ENCODE assay signal across 1 cellular context in the genomic region with DNA sequence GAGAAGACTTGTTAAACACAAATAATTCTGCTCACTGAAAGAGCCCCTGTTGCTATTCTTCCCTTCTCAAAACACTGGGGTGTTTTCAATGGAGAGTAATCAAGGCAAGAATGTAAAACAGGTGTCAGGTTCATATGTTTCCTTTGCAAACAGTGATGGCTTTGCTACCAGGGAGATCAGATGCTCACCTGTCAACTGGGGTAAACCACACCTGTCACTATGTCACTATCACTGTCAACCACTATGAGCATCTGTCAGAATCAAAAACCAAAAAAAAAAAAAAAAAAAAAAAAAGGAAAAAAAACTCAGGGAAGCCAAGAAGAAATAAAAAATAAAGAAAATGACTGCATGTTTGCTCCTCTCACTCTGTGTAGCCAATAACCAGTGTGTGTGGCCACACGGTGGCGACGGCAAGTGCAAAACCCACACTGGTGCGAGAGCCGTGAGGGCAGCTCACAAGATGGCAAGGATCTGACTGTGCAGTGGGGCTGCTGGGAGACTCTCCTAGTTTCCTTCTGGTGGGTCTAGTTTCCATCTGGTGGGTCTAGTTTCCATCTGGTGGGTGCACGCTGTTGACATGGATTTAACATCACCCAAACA.
TF ChIP-seq lines count a peak whose summit lies in the region.

No MANE protein-coding gene starts in this region.

TF ChIP-seq in IMR-90, 13 proteins besides CTCF, POLR2A, EP300 and RAD21 (continued from another document):
- no peak for TF ChIP-seq ELK1 (IDR thresholded peaks at IDR 0.05; ENCODE audit: borderline replicate concordance, low read depth, low read length)
